Comparison of ENCODE assay signal across 28 cellular contexts in the genomic region with DNA sequence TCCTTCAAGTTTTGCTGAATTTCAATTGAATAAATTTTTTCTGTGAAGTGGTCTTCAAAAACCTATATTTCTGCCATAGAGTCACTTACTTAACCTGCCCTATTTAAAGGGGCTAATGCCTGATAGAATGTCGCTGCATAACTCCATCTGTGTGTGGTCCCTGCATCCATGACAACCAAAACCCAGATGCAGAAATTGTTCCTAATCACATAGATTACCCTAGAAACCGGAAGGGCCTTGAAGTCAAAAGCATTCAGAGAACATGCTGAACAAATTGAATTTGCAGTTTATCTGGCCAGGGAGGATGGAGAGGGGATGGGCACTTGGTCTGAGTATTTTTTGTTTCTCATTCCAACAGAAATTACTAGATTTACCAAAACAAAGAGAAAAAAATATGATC. TPM values are rescaled to one million over a fixed set of nuclear protein-coding genes. Genes with fewer than 3 reads are reported as not detected.
DNase-seq lines count a peak whose midpoint lies in the region; ATAC-seq, FAIRE-seq and TF ChIP-seq lines count a peak whose summit lies in the region.
"Had no signal": no experiment of that assay in that cellular context is flagged by ENCODE, and none has a peak within 500 bp of the region (broad histone marks: within the 10 kb centered on the region; RNA-seq: fewer than 3 reads in every experiment).

No MANE protein-coding gene starts in this region.

- H3K9me3 ChIP-seq in BE2C, result no peaks in the 10 kb centered on the region

- no peak overlapping the region for H3K4me3 ChIP-seq in BE2C (ENCODE audit: low read depth, low read length)
- H3K4me3 ChIP-seq: PC-9 had no signal

- peak; percentile 14 for FAIRE-seq in GM12892 (lab: Jason Lieb, UNC)
- FAIRE-seq: GM12891 had no signal

- no peaks in the 10 kb centered on the region for H3K36me3 ChIP-seq in BE2C

- peak; percentile 48 for DNase-seq in BE2C
- DNase-seq in GM12892 (ENCODE audit: insufficient read length), result no peak
- peak; percentile 68 for DNase-seq in SK-N-DZ (ENCODE audit: low spot score)
- DNase-seq in SHP77 (lab: John Stamatoyannopoulos, UW), result no peak
- no peak for DNase-seq in T-helper 2 cell
- DNase-seq in activated CD4-positive, alpha-beta T cell treated with anti-CD3 and anti-CD28 coated beads, Interleukin-2, amount 50 U/mL, for 4 hours, result no peak
- DNase-seq: CD8-positive, alpha-beta memory T cell; DMS 273 treated with DMSO at 0.1 percent for 48 hours; DMS79; EL; GDM1; IMR-90; NCI-H1048; NCI-H1694; NCI-H2081; NCI-H2171 treated with DMSO at 0.1 percent for 48 hours; NCI-H345; NCI-H524; NCI-H82; NK-92 treated with Interleukin-12 subunit alpha and Interleukin-12 subunit beta, amount 100 ng/mL, for 24 hours; PC-9; Right ventricle myocardium superior had no signal

- ATAC-seq in HG03108 (IDR thresholded peaks at IDR 0.05; ENCODE audit: unreplicated experiment), result no peak
- ATAC-seq: HCT116 had no signal

- no peak overlapping the region for H3K27ac Mint-ChIP-seq in nephron
- H3K27ac Mint-ChIP-seq: B cell; CD14-positive monocyte; CD8-positive, alpha-beta memory T cell had no signal

- H3K4me1 ChIP-seq in BE2C, result peaks cover 8% of the 10 kb centered on the region; the same call in 1 of the 2 replicates

- TF ChIP-seq CTCF in BE2C (IDR thresholded peaks at IDR 0.05; ENCODE audit: low read depth, low read length), result no peak
- no peak for TF ChIP-seq CTCF in nephron (IDR thresholded peaks at IDR 0.05; ENCODE audit: unreplicated experiment in 3 of 3)

- H3K9me3 Mint-ChIP-seq in nephron, result no peaks in the 10 kb centered on the region

- H3K27me3 Mint-ChIP-seq in nephron (ENCODE audit: low read depth), result peaks cover 25% of the 10 kb centered on the region

- no peak for TF ChIP-seq POLR2A in GM12892 (IDR thresholded peaks at IDR 0.05; ENCODE audit: low read depth, low read length)

- H3K36me3 Mint-ChIP-seq in nephron (ENCODE audit: low read depth), result no peaks in the 10 kb centered on the region
- H3K36me3 Mint-ChIP-seq: CD8-positive, alpha-beta memory T cell had no signal

- peaks cover 17% of the 10 kb centered on the region for H3K27me3 ChIP-seq in BE2C

- H3K4me1 Mint-ChIP-seq in nephron, result peaks cover 16% of the 10 kb centered on the region

- H3K4me3 Mint-ChIP-seq in nephron, result peak overlapping the region; percentile 15 to 97 (median 17)
- H3K4me3 Mint-ChIP-seq: B cell had no signal

RNA-seq across cellular contexts. Expression of gene PARM1, which starts 1.5 kb away (rescaled TPM):
- 1.4 TPM for polyA plus RNA-seq in BE2C (2012; ENCODE audit: insufficient read depth, insufficient read length, low read depth)
- 12.7 TPM for polyA plus RNA-seq in GM12892 (2012; ENCODE audit: missing spikeins)
- 4.0 and 4.3 TPM in 2 replicates for polyA plus RNA-seq in SK-N-DZ (2014; cell fraction: cytosol; rRNA removed)
- 1.9 and 2.5 TPM in 2 replicates for polyA plus RNA-seq in SK-N-DZ (2014; cell fraction: nucleus; rRNA removed)
- polyA plus RNA-seq: CD8-positive, alpha-beta memory T cell had no signal

Comparison
In these comparisons a context has a peak if more than half of its experiments do, and no peak if none do; other contexts are left out.
1. DNase-seq: peak in BE2C (single experiment) and SK-N-DZ (single experiment); none in GM12892 (single experiment), SHP77 (0 of 2), T-helper 2 cell (0 of 5) and activated CD4-positive, alpha-beta T cell treated with anti-CD3 and anti-CD28 coated beads, Interleukin-2, amount 50 U/mL, for 4 hours (0 of 2).